In the genomic region with DNA sequence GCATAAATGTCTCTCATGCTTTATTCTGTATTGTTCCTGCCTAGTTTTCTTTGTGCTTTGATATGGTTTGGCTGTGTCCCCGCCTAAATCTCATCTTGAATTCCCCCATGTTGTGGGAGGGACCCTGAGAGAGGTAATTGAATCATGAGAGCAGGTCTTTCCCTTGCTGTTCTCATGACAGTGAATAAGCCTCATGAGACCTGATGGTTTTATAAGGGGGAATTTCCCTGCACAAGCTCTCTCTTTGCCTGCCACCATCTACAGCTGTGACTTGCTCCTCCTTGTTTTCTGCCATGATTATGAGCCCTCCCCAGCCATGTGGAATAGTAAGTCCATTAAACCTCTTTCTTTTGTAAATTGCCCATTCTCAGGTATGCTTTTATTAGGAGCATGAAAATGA, we compare ENCODE assay signal across 23 cellular contexts.
"Had no signal": no experiment of that assay in that cellular context is flagged by ENCODE, and none has a peak within 500 bp of the region (broad histone marks: within the 10 kb centered on the region; RNA-seq: fewer than 3 reads in every experiment).

No MANE protein-coding gene starts in this region.

- H3K4me3 ChIP-seq: ascending aorta, cardiac muscle cell, colonic mucosa, SK-N-MC had no signal

- H3K27ac ChIP-seq: ascending aorta, cardiac muscle cell, colonic mucosa, RWPE1, SK-N-MC had no signal

- H3K4me1 ChIP-seq: ascending aorta, colonic mucosa had no signal

- H3K27me3 ChIP-seq: ascending aorta, cardiac muscle cell, colonic mucosa had no signal

- ATAC-seq: activated CD8-positive, alpha-beta T cell treated with anti-CD3 and anti-CD28 coated beads for 36 hours; Panc1; Right ventricle myocardium inferior had no signal

- H3K9me3 ChIP-seq: ascending aorta, colonic mucosa had no signal

- DNase-seq: activated CD4-positive, alpha-beta T cell treated with anti-CD3 and anti-CD28 coated beads, Interleukin-2, amount 10 ng/mL, durations not matched to agents 24 days and 14 days; activated CD4-positive, alpha-beta T cell treated with anti-CD3 and anti-CD28 coated beads, Interleukin-2, amount 50 U/mL, for 4 hours; activated CD8-positive, alpha-beta T cell treated with anti-CD3 and anti-CD28 coated beads for 36 hours; activated gamma-delta T cell; activated naive CD4-positive, alpha-beta T cell treated with Interleukin-2 at 50 U/mL for 16 hours; activated naive CD8-positive, alpha-beta T cell treated with anti-CD3 and anti-CD28 coated beads, Interleukin-2, amount 10 ng/mL, durations not matched to agents 7 days and 5 days; activated T-cell treated with anti-CD3 and anti-CD28 coated beads, Interleukin-2, amount 50 U/mL, for 24 hours; amygdala; colonic mucosa; NCI-H1105; NCI-H1417 treated with DMSO at 0.1 percent for 48 hours; NCI-H187 treated with DMSO at 0.1 percent for 48 hours; NCI-H2081; NCI-H345; NCI-H524 treated with DMSO at 0.1 percent for 48 hours; SIG-M5; T1000 had no signal

- H3K36me3 ChIP-seq: ascending aorta, cardiac muscle cell, colonic mucosa had no signal
